ENCODE assay signal across 9 cellular contexts in genomic region chr6:87922947-87923330, GRCh38.
DNase-seq lines count a peak whose midpoint lies in the region; ATAC-seq and TF ChIP-seq lines count a peak whose summit lies in the region.
"Had no signal": no experiment of that assay in that cellular context is flagged by ENCODE, and none has a peak within 500 bp of the region (broad histone marks: within the 10 kb centered on the region; RNA-seq: fewer than 3 reads in every experiment).

No MANE protein-coding gene starts in this region.

- H3K9me2 ChIP-seq in neural cell (ENCODE audit: insufficient read depth, low read length) = no peaks in the 10 kb centered on the region

- CTCF ChIA-PET in activated CD4-positive, alpha-beta T cell treated with anti-CD3 and anti-CD28 coated beads, Interleukin-2, amount 10 ng/mL, durations not matched to agents 7 days and 5 days (lab: Charles Lee) = no interaction called here

- TF ChIP-seq CTCF in neural cell (IDR thresholded peaks at IDR 0.05; ENCODE audit: poor library complexity, severe bottlenecking) (no peak), lower leg skin (IDR thresholded peaks at IDR 0.05) (no peak)

- no peak overlapping the region for H3K4me3 Mint-ChIP-seq in activated CD4-positive, alpha-beta T cell treated with anti-CD3 and anti-CD28 coated beads, Interleukin-2, amount 10 ng/mL, durations not matched to agents 7 days and 5 days

- H3K9me3 Mint-ChIP-seq in activated CD4-positive, alpha-beta T cell treated with anti-CD3 and anti-CD28 coated beads, Interleukin-2, amount 10 ng/mL, durations not matched to agents 7 days and 5 days = no peaks in the 10 kb centered on the region

- H3K27ac Mint-ChIP-seq in activated CD4-positive, alpha-beta T cell treated with anti-CD3 and anti-CD28 coated beads, Interleukin-2, amount 10 ng/mL, durations not matched to agents 7 days and 5 days = no peak overlapping the region

- intact Hi-C loops in lower leg skin (cut with DNase I; ENCODE audit: low total_unique reads) = no loop called here

- H3K27me3 Mint-ChIP-seq in activated CD4-positive, alpha-beta T cell treated with anti-CD3 and anti-CD28 coated beads, Interleukin-2, amount 10 ng/mL, durations not matched to agents 7 days and 5 days = peaks cover 12% of the 10 kb centered on the region

- H4K20me1 ChIP-seq in neural cell (ENCODE audit: insufficient read depth) = no peaks in the 10 kb centered on the region

- no peaks in the 10 kb centered on the region for H3K27me3 ChIP-seq in neural cell (ENCODE audit: insufficient read depth, low read depth, low read length)

- peak; percentile 67 for ATAC-seq in HG02798 (IDR thresholded peaks at IDR 0.05; ENCODE audit: poor library complexity, unreplicated experiment)

- 64 to 80% methylated on average over 2 of the region's 2 CpGs for WGBS in lower leg skin, 2 donors

- no peaks in the 10 kb centered on the region for H3K36me3 Mint-ChIP-seq in activated CD4-positive, alpha-beta T cell treated with anti-CD3 and anti-CD28 coated beads, Interleukin-2, amount 10 ng/mL, durations not matched to agents 7 days and 5 days (ENCODE audit: low read depth)

- POLR2A ChIA-PET in activated CD4-positive, alpha-beta T cell treated with anti-CD3 and anti-CD28 coated beads, Interleukin-2, amount 10 ng/mL, durations not matched to agents 7 days and 5 days (lab: Charles Lee) = no interaction called here

- H3K79me2 ChIP-seq in neural cell (replicated peaks; ENCODE audit: insufficient read depth, low read length) = no peaks in the 10 kb centered on the region
- H3K79me2 ChIP-seq: parathyroid adenoma had no signal

- no peak overlapping the region for H3K4me3 ChIP-seq in neural cell (ENCODE audit: low read length)
- H3K4me3 ChIP-seq in lower leg skin (ENCODE audit: low read depth, poor library complexity, severe bottlenecking) = no peak overlapping the region

- peaks cover 4% of the 10 kb centered on the region for H3K4me1 Mint-ChIP-seq in activated CD4-positive, alpha-beta T cell treated with anti-CD3 and anti-CD28 coated beads, Interleukin-2, amount 10 ng/mL, durations not matched to agents 7 days and 5 days

- peak overlapping the region; percentile 22 for H3K27ac ChIP-seq in neural cell (ENCODE audit: low read length)
- H3K27ac ChIP-seq: parathyroid adenoma had no signal

- H3F3A ChIP-seq in neural cell (ENCODE audit: insufficient read depth, low read length, poor library complexity, severe bottlenecking) = no peaks in the 10 kb centered on the region

- peak; percentile 38 for DNase-seq in NK-92 treated with Interleukin-12 subunit alpha and Interleukin-12 subunit beta, amount 100 ng/mL, for 24 hours (lab: John Stamatoyannopoulos, UW)
- DNase-seq in NK-92 (lab: John Stamatoyannopoulos, UW; ENCODE audit: unreplicated experiment) (no peak), NCI-H187 treated with DMSO at 0.1 percent for 48 hours (lab: John Stamatoyannopoulos, UW) (peak; percentile 77), GOT3 (lab: John Stamatoyannopoulos, UW) (no peak), lower leg skin (ENCODE audit: low spot score in 2 of 2) (no peak)
- DNase-seq in activated CD4-positive, alpha-beta T cell treated with anti-CD3 and anti-CD28 coated beads, Interleukin-2, amount 10 ng/mL, durations not matched to agents 7 days and 5 days = no peak

- TF ChIP-seq POLR2A in lower leg skin (IDR thresholded peaks at IDR 0.05) = no peak

- no peaks in the 10 kb centered on the region for H3K36me3 ChIP-seq in neural cell (ENCODE audit: insufficient read depth, low read length)

- H3K9me3 ChIP-seq in neural cell (ENCODE audit: low read length) = no peaks in the 10 kb centered on the region

- no peak for TF ChIP-seq RAD21 in neural cell (conservative IDR thresholded peaks at IDR 0.05)

- TF ChIP-seq EP300 in neural cell (conservative IDR thresholded peaks at IDR 0.05; ENCODE audit: poor library complexity, severe bottlenecking) = no peak

- H3K4me2 ChIP-seq in neural cell (ENCODE audit: low read length) = no peak overlapping the region

- no peak overlapping the region for H2AFZ ChIP-seq in neural cell (ENCODE audit: low read depth, low read length)
- H2AFZ ChIP-seq: parathyroid adenoma had no signal

- no peak overlapping the region for H3K9ac ChIP-seq in neural cell (ENCODE audit: low read length)
- H3K9ac ChIP-seq: parathyroid adenoma had no signal

TF ChIP-seq in neural cell, 6 proteins besides CTCF, POLR2A, EP300 and RAD21:
- TF ChIP-seq MXI1 (conservative IDR thresholded peaks at IDR 0.05; ENCODE audit: poor library complexity, severe bottlenecking) = no peak
- TF ChIP-seq EZH2 (IDR thresholded peaks at IDR 0.05; ENCODE audit: borderline replicate concordance, insufficient read depth, low read length, poor library complexity, severe bottlenecking) = no peak
- TF ChIP-seq TAF1 (IDR thresholded peaks at IDR 0.05; ENCODE audit: low read depth) = no peak
- TF ChIP-seq SMC3 (conservative IDR thresholded peaks at IDR 0.05; ENCODE audit: poor library complexity) = no peak
- TF ChIP-seq POLR2AphosphoS5 (IDR thresholded peaks at IDR 0.05) = no peak
- no peak for TF ChIP-seq REST (IDR thresholded peaks at IDR 0.05; ENCODE audit: borderline replicate concordance)

Comparison
In these comparisons a context has a peak if more than half of its experiments do, and no peak if none do; other contexts are left out.
1. DNase-seq: peak in NK-92 treated with Interleukin-12 subunit alpha and Interleukin-12 subunit beta, amount 100 ng/mL, for 24 hours (single experiment) and NCI-H187 treated with DMSO at 0.1 percent for 48 hours (single experiment); none in NK-92 (single experiment), activated CD4-positive, alpha-beta T cell treated with anti-CD3 and anti-CD28 coated beads, Interleukin-2, amount 10 ng/mL, durations not matched to agents 7 days and 5 days (single experiment), GOT3 (single experiment) and lower leg skin (0 of 2).